In the genomic region with DNA sequence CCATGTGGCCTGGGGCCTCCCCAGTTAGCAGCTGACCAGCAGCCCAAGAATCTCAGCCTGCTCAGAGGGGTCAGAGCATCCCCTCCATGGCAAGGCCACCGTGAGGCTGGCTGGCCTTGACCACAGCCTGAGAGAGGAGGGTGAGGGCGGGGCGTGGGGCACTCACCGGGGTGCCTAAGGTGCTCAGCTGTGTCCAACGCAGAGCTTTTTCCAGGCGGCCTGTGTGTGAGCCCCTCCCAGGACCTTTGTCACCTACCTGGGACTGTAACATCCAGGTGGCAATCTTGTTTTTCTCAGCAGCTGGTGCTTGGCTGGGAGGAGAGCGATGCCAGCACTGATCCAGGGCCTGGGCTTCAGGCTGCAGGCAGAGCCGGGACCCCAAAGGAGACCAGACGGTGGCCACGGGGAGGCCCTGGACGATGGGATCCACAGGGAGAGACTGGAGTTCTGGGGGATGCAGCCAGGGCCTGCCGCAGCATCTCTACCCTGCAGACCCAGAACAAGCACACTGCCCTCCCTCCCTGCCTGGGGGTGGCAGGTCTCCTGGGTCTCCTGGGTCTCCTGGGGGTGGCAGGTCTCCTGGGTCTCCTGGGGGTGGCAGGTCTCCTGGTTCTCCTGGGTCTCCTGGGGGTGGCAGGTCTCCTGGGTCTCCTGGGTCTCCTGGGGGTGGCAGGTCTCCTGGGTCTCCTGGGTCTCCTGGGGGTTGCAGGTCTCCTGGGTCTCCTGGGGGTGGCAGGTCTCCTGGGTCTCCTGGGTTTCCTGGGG, we compare ENCODE assay signal across 8 cellular contexts. TPM values are rescaled to one million over a fixed set of nuclear protein-coding genes. Genes with fewer than 3 reads are reported as not detected.
DNase-seq lines count a peak whose midpoint lies in the region; ATAC-seq and TF ChIP-seq lines count a peak whose summit lies in the region.

No MANE protein-coding gene starts in this region.

- H3K4me1 Mint-ChIP-seq in activated CD4-positive, alpha-beta T cell treated with anti-CD3 and anti-CD28 coated beads, Interleukin-2, amount 10 ng/mL, durations not matched to agents 7 days and 5 days: peaks cover 22% of the 10 kb centered on the region
- H3K4me1 Mint-ChIP-seq in MCF 10A (ENCODE audit: insufficient read depth, unreplicated experiment): peaks cover 12% of the 10 kb centered on the region
- peaks cover 7% of the 10 kb centered on the region for H3K4me1 Mint-ChIP-seq in memory B cell

- H3K4me3 Mint-ChIP-seq in activated CD4-positive, alpha-beta T cell treated with anti-CD3 and anti-CD28 coated beads, Interleukin-2, amount 10 ng/mL, durations not matched to agents 7 days and 5 days: peak overlapping the region; percentile 38
- H3K4me3 Mint-ChIP-seq in MCF 10A (ENCODE audit: unreplicated experiment): peak overlapping the region; percentile 60
- peak overlapping the region; percentile 29 for H3K4me3 Mint-ChIP-seq in memory B cell

- DNase-seq in activated CD4-positive, alpha-beta T cell treated with anti-CD3 and anti-CD28 coated beads, Interleukin-2, amount 10 ng/mL, durations not matched to agents 7 days and 5 days: peak; percentile 2
- no peak for DNase-seq in activated CD4-positive, alpha-beta T cell treated with anti-CD3 and anti-CD28 coated beads, Interleukin-2, amount 50 U/mL, for 4 hours
- no peak for DNase-seq in MCF 10A (ENCODE audit: unreplicated experiment)
- no peak for DNase-seq in memory B cell (ENCODE audit: low spot score in 2 of 2)
- DNase-seq in thyroid gland: peak; percentile 68 to 72
- DNase-seq in islet precursor cell: no peak
- DNase-seq in GDM1 (lab: John Stamatoyannopoulos, UW): no peak

- peaks cover 7% of the 10 kb centered on the region for H3K27me3 Mint-ChIP-seq in activated CD4-positive, alpha-beta T cell treated with anti-CD3 and anti-CD28 coated beads, Interleukin-2, amount 10 ng/mL, durations not matched to agents 7 days and 5 days
- no peaks in the 10 kb centered on the region for H3K27me3 Mint-ChIP-seq in MCF 10A (ENCODE audit: insufficient read depth, unreplicated experiment)
- H3K27me3 Mint-ChIP-seq in memory B cell: peaks cover 17% of the 10 kb centered on the region

- POLR2A ChIA-PET in activated CD4-positive, alpha-beta T cell treated with anti-CD3 and anti-CD28 coated beads, Interleukin-2, amount 10 ng/mL, durations not matched to agents 7 days and 5 days (lab: Charles Lee): no interaction called here
- POLR2A ChIA-PET in MCF 10A (lab: Yijun Ruan, JAX): interaction anchor here (0.6 to 2.1 kb wide), 6 partner anchors 11 to 91 kb away, joined by 3 to 11 read pairs (median 4); partner anchors contain the start of gene MTERF4

- H3K9me3 ChIP-seq in thyroid gland: no peaks in the 10 kb centered on the region

- H3K27me3 ChIP-seq in thyroid gland: no peaks in the 10 kb centered on the region

- no peak overlapping the region for H3K4me3 ChIP-seq in thyroid gland (replicated peaks in 1 of 3)

- no peak for ATAC-seq in memory B cell (ENCODE audit: low read depth)
- no peak for ATAC-seq in HG03280 (IDR thresholded peaks at IDR 0.05; ENCODE audit: unreplicated experiment)

- peak overlapping the region; percentile 87 to 91 (median 90) for H3K27ac ChIP-seq in thyroid gland

- H3K4me1 ChIP-seq in thyroid gland: peaks cover 46 to 47% of the 10 kb centered on the region in 2 donors

- no TSS peak for BruUV-seq in MCF 10A (replicated peaks; lab: Mats Ljungman, UMichigan)

- H3K9me3 Mint-ChIP-seq in activated CD4-positive, alpha-beta T cell treated with anti-CD3 and anti-CD28 coated beads, Interleukin-2, amount 10 ng/mL, durations not matched to agents 7 days and 5 days: peaks cover 6% of the 10 kb centered on the region
- H3K9me3 Mint-ChIP-seq in MCF 10A (ENCODE audit: unreplicated experiment): peaks cover 8% of the 10 kb centered on the region
- H3K9me3 Mint-ChIP-seq in memory B cell: peaks cover 8% of the 10 kb centered on the region

- no peaks in the 10 kb centered on the region for H3K36me3 Mint-ChIP-seq in activated CD4-positive, alpha-beta T cell treated with anti-CD3 and anti-CD28 coated beads, Interleukin-2, amount 10 ng/mL, durations not matched to agents 7 days and 5 days (ENCODE audit: low read depth)
- peaks cover 13% of the 10 kb centered on the region for H3K36me3 Mint-ChIP-seq in MCF 10A (ENCODE audit: insufficient read depth, unreplicated experiment)
- peaks cover 3% of the 10 kb centered on the region for H3K36me3 Mint-ChIP-seq in memory B cell

- intact Hi-C loops in MCF 10A (cut with micrococcal nuclease) (no loop called here), thyroid gland (cut with DNase I) (no loop called here)

- no peak for TF ChIP-seq POLR2A in thyroid gland (IDR thresholded peaks at IDR 0.05)

- CTCF ChIA-PET in activated CD4-positive, alpha-beta T cell treated with anti-CD3 and anti-CD28 coated beads, Interleukin-2, amount 10 ng/mL, durations not matched to agents 7 days and 5 days (lab: Charles Lee): interaction anchor here (0.7 to 1.0 kb wide), 2 partner anchors 12 to 130 kb away, joined by 3 to 4 read pairs; no protein-coding TSS in a partner anchor
- CTCF ChIA-PET in MCF 10A (lab: Yijun Ruan, JAX): interaction anchor here (0.6 kb wide), 1 partner anchor 483 kb away, joined by 3 read pairs; no protein-coding TSS in a partner anchor

- 57 to 78% methylated on average over 5 to 10 of the region's 12 CpGs for WGBS in thyroid gland, 2 donors

- no peak for TF ChIP-seq CTCF in MCF 10A (IDR thresholded peaks at IDR 0.05; ENCODE audit: unreplicated experiment)
- TF ChIP-seq CTCF in thyroid gland (IDR thresholded peaks at IDR 0.05): no peak

- peaks cover 0 to 2% of the 10 kb centered on the region in 2 donors for H3K36me3 ChIP-seq in thyroid gland

- peak overlapping the region; percentile 91 for H3K27ac Mint-ChIP-seq in activated CD4-positive, alpha-beta T cell treated with anti-CD3 and anti-CD28 coated beads, Interleukin-2, amount 10 ng/mL, durations not matched to agents 7 days and 5 days
- H3K27ac Mint-ChIP-seq in MCF 10A (ENCODE audit: low read depth, unreplicated experiment): peak overlapping the region; percentile 27
- no peak overlapping the region for H3K27ac Mint-ChIP-seq in memory B cell

RNA-seq across cellular contexts. Expression of gene SNED1, which starts 12.3 kb away (rescaled TPM):
- total RNA-seq in activated CD4-positive, alpha-beta T cell treated with anti-CD3 and anti-CD28 coated beads, Interleukin-2, amount 10 ng/mL, durations not matched to agents 7 days and 5 days: 1 to 10 TPM; 6.1 to 8.6 TPM
- total RNA-seq in MCF 10A (2022): 18.0 and 22.0 TPM in 2 replicates
- 100 to 1,000 TPM in 1 of 4 donors, 10 to 100 TPM in 3; 47.7 to 122 (median 68.7) TPM for total RNA-seq in thyroid gland

Comparison
In these comparisons a context has a peak if more than half of its experiments do, and no peak if none do; other contexts are left out.
1. DNase-seq: peak in activated CD4-positive, alpha-beta T cell treated with anti-CD3 and anti-CD28 coated beads, Interleukin-2, amount 10 ng/mL, durations not matched to agents 7 days and 5 days (single experiment) and thyroid gland (2 of 2); none in activated CD4-positive, alpha-beta T cell treated with anti-CD3 and anti-CD28 coated beads, Interleukin-2, amount 50 U/mL, for 4 hours (0 of 2), MCF 10A (single experiment), memory B cell (0 of 2), islet precursor cell (single experiment) and GDM1 (single experiment).
2. Peak in every context shown above with its lines, with median percentiles within 50 percentile points of each other: H3K4me3 Mint-ChIP-seq.